In genomic region chr9:100352201-100352726, GRCh38 we compare ENCODE assay signal across 8 cellular contexts. TPM values are rescaled to one million over a fixed set of nuclear protein-coding genes. Genes with fewer than 3 reads are reported as not detected.
DNase-seq lines count a peak whose midpoint lies in the region; ATAC-seq and TF ChIP-seq lines count a peak whose summit lies in the region.

No MANE protein-coding gene starts in this region.

- peaks cover 15% of the 10 kb centered on the region for H3K36me3 Mint-ChIP-seq in mesothelial cell of epicardium

- H3K4me3 ChIP-seq in HUES48 (ENCODE audit: low read depth, low read length): peak overlapping the region; percentile 97
- H3K4me3 ChIP-seq in endocrine pancreas (ENCODE audit: control insufficient read depth, insufficient read depth, low read length): peak overlapping the region; percentile 81

- peak; percentile 36 for ATAC-seq in GM21526 (IDR thresholded peaks at IDR 0.05; ENCODE audit: low FRiP score, unreplicated experiment)

- H3K9me3 Mint-ChIP-seq in mesothelial cell of epicardium: peaks cover 14% of the 10 kb centered on the region

- DNase-seq in EH (ENCODE audit: low read depth): peak; percentile 46
- peak; percentile 14 for DNase-seq in activated CD4-positive, alpha-beta T cell treated with anti-CD3 and anti-CD28 coated beads, Interleukin-2, amount 50 U/mL, for 1 hour
- peak in 1 of 2 experiments; percentile 26 for DNase-seq in mesothelial cell of epicardium (ENCODE audit: low spot score in 2 of 2, unreplicated experiment in 2 of 2)
- DNase-seq in stimulated activated naive CD4-positive, alpha-beta T cell (lab: John Stamatoyannopoulos, UW): peak in 4 of 6 experiments; percentile 20 to 44 (median 24)
- no peak for DNase-seq in NCI-H1436 treated with DMSO at 0.1 percent for 48 hours (lab: John Stamatoyannopoulos, UW)

- peak overlapping the region; percentile 97 for H3K27ac ChIP-seq in HUES48 (ENCODE audit: low read depth, low read length)

- TF ChIP-seq CTCF in mesothelial cell of epicardium (IDR thresholded peaks at IDR 0.05; ENCODE audit: unreplicated experiment): no peak

- H3K9ac ChIP-seq in HUES48 (ENCODE audit: low read depth, low read length): peak overlapping the region; percentile 91
- H3K9ac ChIP-seq in endocrine pancreas (ENCODE audit: control insufficient read depth, insufficient read depth, low read length): peak overlapping the region; percentile 23

- peaks cover 26% of the 10 kb centered on the region for H3K4me1 ChIP-seq in HUES48 (ENCODE audit: control insufficient read depth, insufficient read depth, low read length)
- peaks cover 5% of the 10 kb centered on the region for H3K4me1 ChIP-seq in endocrine pancreas (ENCODE audit: control insufficient read depth, insufficient read depth, low read length)

- H3K4me1 Mint-ChIP-seq in mesothelial cell of epicardium: peaks cover 48% of the 10 kb centered on the region

- H3K27me3 ChIP-seq in HUES48 (ENCODE audit: control insufficient read depth, insufficient read depth, low read length) (no peaks in the 10 kb centered on the region), endocrine pancreas (ENCODE audit: control insufficient read depth, insufficient read depth, low read length) (no peaks in the 10 kb centered on the region)

- H3K9me3 ChIP-seq in HUES48 (ENCODE audit: control insufficient read depth, insufficient read depth, low read length) (no peaks in the 10 kb centered on the region), endocrine pancreas (ENCODE audit: control insufficient read depth, low read length) (no peaks in the 10 kb centered on the region)

- H3K36me3 ChIP-seq in HUES48 (ENCODE audit: control insufficient read depth, insufficient read depth, low read length) (peaks cover 13% of the 10 kb centered on the region), endocrine pancreas (ENCODE audit: control insufficient read depth, insufficient read depth, low read length) (no peaks in the 10 kb centered on the region)

- peak overlapping the region; percentile 82 for H3K4me3 Mint-ChIP-seq in mesothelial cell of epicardium

- H3K27me3 Mint-ChIP-seq in mesothelial cell of epicardium (ENCODE audit: low read depth): no peaks in the 10 kb centered on the region

- peak overlapping the region; percentile 82 for H3K27ac Mint-ChIP-seq in mesothelial cell of epicardium

RNA-seq across cellular contexts. Expression of gene TEX10, which starts 0.5 kb away (rescaled TPM):
- total RNA-seq in mesothelial cell of epicardium: 35.6 to 36.2 TPM (median 36.1 TPM) in 3 replicates
